29 cellular contexts compared by ENCODE assay signal in genomic region chr12:109258201-109258600, GRCh38. TPM values are rescaled to one million over a fixed set of nuclear protein-coding genes. Genes with fewer than 3 reads are reported as not detected.
"Had no signal": no experiment of that assay in that cellular context is flagged by ENCODE, and none has a peak within 500 bp of the region (broad histone marks: within the 10 kb centered on the region; RNA-seq: fewer than 3 reads in every experiment).

No MANE protein-coding gene starts in this region.

- ATAC-seq: effector memory CD8-positive, alpha-beta T cell; esophagus mucosa; gastroesophageal sphincter; left lung; lower lobe of right lung; mucosa of descending colon had no signal

- H3K27me3 ChIP-seq: dorsolateral prefrontal cortex, esophagus squamous epithelium, gastroesophageal sphincter, heart left ventricle, hepatocyte, left lung had no signal

- H3K4me3 ChIP-seq: coronary artery, dorsolateral prefrontal cortex, esophagus squamous epithelium, gastroesophageal sphincter, heart left ventricle, hepatocyte, left lung, lower lobe of right lung, mucosa of descending colon had no signal

- H3K4me1 ChIP-seq: esophagus squamous epithelium, gastroesophageal sphincter, heart left ventricle, left lung, lower lobe of right lung had no signal

- H3K4me2 ChIP-seq: hepatocyte had no signal

- H3K79me2 ChIP-seq: hepatocyte had no signal

- H3K27ac ChIP-seq: coronary artery, dorsolateral prefrontal cortex, epithelial cell of prostate, esophagus squamous epithelium, gastroesophageal sphincter, heart left ventricle, hepatocyte, left lung, lower lobe of right lung had no signal

- H2AFZ ChIP-seq: hepatocyte had no signal

- DNase-seq: dermis blood vessel endothelial cell; dorsolateral prefrontal cortex; effector CD8-positive, alpha-beta T cell; effector memory CD8-positive, alpha-beta T cell; endodermal cell; erythroblast; esophagus squamous epithelium; foreskin fibroblast; foreskin melanocyte; heart left ventricle; hypothalamus; immature natural killer cell; islet precursor cell; kidney; kidney glomerular epithelial cell; left lung; lower lobe of right lung; mesenchymal stem cell; mucosa of descending colon had no signal

RNA-seq across cellular contexts. Expression of gene FOXN4, which starts 50.9 kb away (rescaled TPM):
- total RNA-seq: dermis blood vessel endothelial cell, esophagus mucosa, esophagus squamous epithelium, gastroesophageal sphincter, heart left ventricle, hepatocyte, kidney, left lung, liver, lower lobe of right lung, lung microvascular endothelial cell, mesenteric fat pad, mesothelial cell of epicardium, myocyte had no signal
